Comparison of ENCODE assay signal across 22 cellular contexts in the genomic region with DNA sequence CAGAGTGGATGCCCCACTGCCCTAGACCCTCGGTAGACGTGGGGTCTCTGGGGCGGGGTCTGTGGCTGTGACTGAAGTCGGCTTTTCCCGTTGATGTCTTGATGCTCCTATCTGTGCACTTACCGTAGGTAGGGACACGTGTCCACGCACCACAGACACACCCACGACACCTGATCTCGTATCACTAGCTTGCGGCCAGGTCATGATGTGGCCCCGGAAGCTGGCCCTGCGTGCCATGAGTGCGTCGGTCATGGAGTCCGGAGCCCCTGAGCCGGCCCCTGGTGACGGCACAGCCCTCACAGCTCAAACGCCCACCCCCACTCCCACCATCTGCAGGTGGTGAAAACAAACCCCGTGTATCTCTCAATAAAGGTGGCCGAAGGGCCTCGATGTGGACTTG. TPM values are rescaled to one million over a fixed set of nuclear protein-coding genes. Genes with fewer than 3 reads are reported as not detected.
"Had no signal": no experiment of that assay in that cellular context is flagged by ENCODE, and none has a peak within 500 bp of the region (broad histone marks: within the 10 kb centered on the region; RNA-seq: fewer than 3 reads in every experiment).

No MANE protein-coding gene starts in this region.

- H3K36me3 ChIP-seq: adrenal gland, gastrocnemius medialis, heart left ventricle, right atrium auricular region, tibial nerve, WERI-Rb-1 had no signal

- H3K4me3 ChIP-seq: adrenal gland, gastrocnemius medialis, heart left ventricle, right atrium auricular region, tibial nerve had no signal

- ATAC-seq: activated naive CD4-positive, alpha-beta T cell treated with anti-CD3 and anti-CD28 coated beads, Interleukin-2, amount 50 U/mL, for 72 hours; esophagus mucosa; gastrocnemius medialis; heart left ventricle; natural killer cell; stimulated activated naive CD8-positive, alpha-beta T cell treated with anti-CD3 and anti-CD28 coated beads, Interleukin-15, Interleukin-2, amounts not matched to agents 100 U/mL and 50 U/mL, for 24 hours had no signal

- H3K4me1 ChIP-seq: adrenal gland, gastrocnemius medialis, right atrium auricular region had no signal

- DNase-seq: activated CD4-positive, alpha-beta T cell treated with anti-CD3 and anti-CD28 coated beads, Interleukin-2, amount 50 U/mL, for 48 hours; activated gamma-delta T cell treated with Interleukin-2 at 50 U/mL for 16 hours; adrenal gland; effector CD8-positive, alpha-beta T cell; gastrocnemius medialis; kidney glomerular epithelial cell; mesenchymal stem cell; natural killer cell; nucleus accumbens; stimulated activated naive CD8-positive, alpha-beta T cell treated with anti-CD3 and anti-CD28 coated beads, Interleukin-15, Interleukin-2, amounts not matched to agents 100 U/mL and 50 U/mL, for 24 hours; substantia nigra; T-helper 2 cell; WERI-Rb-1 had no signal

- FAIRE-seq: astrocyte, bronchial epithelial cell had no signal

- H3K27ac ChIP-seq: adrenal gland, gastrocnemius medialis, right atrium auricular region, tibial nerve had no signal

- H3K27me3 ChIP-seq: right atrium auricular region had no signal

- H3K9me3 ChIP-seq: adrenal gland, gastrocnemius medialis, right atrium auricular region had no signal

RNA-seq across cellular contexts. Expression of a gene that starts 53.7 kb away (rescaled TPM):
- total RNA-seq: activated naive CD4-positive, alpha-beta T cell treated with anti-CD3 and anti-CD28 coated beads, Interleukin-2, amount 50 U/mL, for 72 hours; activated T-helper 1 cell treated with anti-CD3 and anti-CD28 coated beads, Interleukin-12 subunit alpha, Interleukin-12 subunit beta, Interleukin-2, Interleukin-4 antibody, amounts not matched to agents 30 ng/mL and 10 ng/mL and 1 ng/mL, durations not matched to agents 14 hours and 24 hours and 36 hours; bronchial epithelial cell; chondrocyte; esophagus mucosa had no signal

RNA-seq across cellular contexts. Expression of a gene that starts 54.5 kb away (rescaled TPM):
- total RNA-seq: activated naive CD4-positive, alpha-beta T cell treated with anti-CD3 and anti-CD28 coated beads, Interleukin-2, amount 50 U/mL, for 72 hours; activated T-helper 1 cell treated with anti-CD3 and anti-CD28 coated beads, Interleukin-12 subunit alpha, Interleukin-12 subunit beta, Interleukin-2, Interleukin-4 antibody, amounts not matched to agents 30 ng/mL and 10 ng/mL and 1 ng/mL, durations not matched to agents 14 hours and 24 hours and 36 hours; bronchial epithelial cell had no signal
